ENCODE assay signal across 23 cellular contexts in genomic region chr1:11566042-11566825, GRCh38.
"Had no signal": no experiment of that assay in that cellular context is flagged by ENCODE, and none has a peak within 500 bp of the region (broad histone marks: within the 10 kb centered on the region; RNA-seq: fewer than 3 reads in every experiment).

No MANE protein-coding gene starts in this region.

- H3K36me3 ChIP-seq: cardiac muscle cell, left lung, neural progenitor cell, ovary, thyroid gland had no signal

- H2AFZ ChIP-seq: neural progenitor cell had no signal

- H3K27ac Mint-ChIP-seq: activated CD4-positive, alpha-beta memory T cell treated with anti-CD3 and anti-CD28 coated beads, Interleukin-2, amount 10 ng/mL, durations not matched to agents 7 days and 5 days; activated CD4-positive, alpha-beta T cell treated with anti-CD3 and anti-CD28 coated beads, Interleukin-2, amount 10 ng/mL, durations not matched to agents 24 days and 14 days; activated naive CD4-positive, alpha-beta T cell treated with anti-CD3 and anti-CD28 coated beads, Interleukin-2, amount 10 ng/mL, durations not matched to agents 7 days and 5 days; activated T-cell treated with anti-CD3 and anti-CD28 coated beads, Interleukin-2, amount 50 U/mL, for 72 hours; naive B cell; neural progenitor cell; stimulated activated naive CD8-positive, alpha-beta T cell treated with anti-CD3 and anti-CD28 coated beads, Interleukin-15, Interleukin-2, amounts not matched to agents 100 ng/mL and 50 ng/mL, for 24 hours had no signal

- H3K27me3 ChIP-seq: cardiac muscle cell, neural progenitor cell, ovary, thyroid gland had no signal

- H3K27ac ChIP-seq: cardiac muscle cell, left lung, neural progenitor cell, ovary, psoas muscle, thyroid gland had no signal

- H3K4me3 ChIP-seq: cardiac muscle cell, left lung, lung, neural progenitor cell, ovary, psoas muscle, thyroid gland had no signal

- H3K9me3 Mint-ChIP-seq: activated CD4-positive, alpha-beta memory T cell treated with anti-CD3 and anti-CD28 coated beads, Interleukin-2, amount 10 ng/mL, durations not matched to agents 7 days and 5 days; activated CD4-positive, alpha-beta T cell treated with anti-CD3 and anti-CD28 coated beads, Interleukin-2, amount 10 ng/mL, durations not matched to agents 24 days and 14 days; activated naive CD4-positive, alpha-beta T cell treated with anti-CD3 and anti-CD28 coated beads, Interleukin-2, amount 10 ng/mL, durations not matched to agents 7 days and 5 days; activated T-cell treated with anti-CD3 and anti-CD28 coated beads, Interleukin-2, amount 50 U/mL, for 72 hours; stimulated activated naive CD8-positive, alpha-beta T cell treated with anti-CD3 and anti-CD28 coated beads, Interleukin-15, Interleukin-2, amounts not matched to agents 100 ng/mL and 50 ng/mL, for 24 hours had no signal

- H3K9me3 ChIP-seq: left lung, ovary, psoas muscle, thyroid gland had no signal

- H3K36me3 Mint-ChIP-seq: activated naive CD4-positive, alpha-beta T cell treated with anti-CD3 and anti-CD28 coated beads, Interleukin-2, amount 10 ng/mL, durations not matched to agents 7 days and 5 days; naive B cell; neural progenitor cell had no signal

- H3K4me3 Mint-ChIP-seq: activated CD4-positive, alpha-beta memory T cell treated with anti-CD3 and anti-CD28 coated beads, Interleukin-2, amount 10 ng/mL, durations not matched to agents 7 days and 5 days; activated CD4-positive, alpha-beta T cell treated with anti-CD3 and anti-CD28 coated beads, Interleukin-2, amount 10 ng/mL, durations not matched to agents 24 days and 14 days; activated naive CD4-positive, alpha-beta T cell treated with anti-CD3 and anti-CD28 coated beads, Interleukin-2, amount 10 ng/mL, durations not matched to agents 7 days and 5 days; activated T-cell treated with anti-CD3 and anti-CD28 coated beads, Interleukin-2, amount 50 U/mL, for 72 hours; neural progenitor cell; stimulated activated naive CD8-positive, alpha-beta T cell treated with anti-CD3 and anti-CD28 coated beads, Interleukin-15, Interleukin-2, amounts not matched to agents 100 ng/mL and 50 ng/mL, for 24 hours had no signal

- H3K4me1 ChIP-seq: left lung, psoas muscle, thyroid gland had no signal

- H3K4me2 ChIP-seq: neural progenitor cell had no signal

- DNase-seq: activated CD4-positive, alpha-beta memory T cell treated with anti-CD3 and anti-CD28 coated beads, Interleukin-2, amount 10 ng/mL, durations not matched to agents 7 days and 5 days; activated CD4-positive, alpha-beta T cell treated with anti-CD3 and anti-CD28 coated beads, Interleukin-2, amount 10 ng/mL, durations not matched to agents 24 days and 14 days; activated effector memory CD4-positive, alpha-beta T cell treated with Interleukin-2 at 50 U/mL for 16 hours; activated naive CD4-positive, alpha-beta T cell treated with anti-CD3 and anti-CD28 coated beads, Interleukin-2, amount 10 ng/mL, durations not matched to agents 7 days and 5 days; activated T-cell treated with anti-CD3 and anti-CD28 coated beads, Interleukin-2, amount 50 U/mL, for 72 hours; amygdala; cortex of kidney; foreskin fibroblast; glutamatergic neuron; hippocampal formation; kidney glomerular epithelial cell; left lung; naive B cell; ovary; psoas muscle; right cardiac atrium; stimulated activated CD4-positive, alpha-beta T cell treated with anti-CD3 and anti-CD28 coated beads, Interleukin-1b, Interleukin-23, amount 100 ng/mL, for 48 hours; substantia nigra; thyroid gland had no signal

- H3K9ac ChIP-seq: neural progenitor cell had no signal

- H3K4me1 Mint-ChIP-seq: activated CD4-positive, alpha-beta memory T cell treated with anti-CD3 and anti-CD28 coated beads, Interleukin-2, amount 10 ng/mL, durations not matched to agents 7 days and 5 days; activated CD4-positive, alpha-beta T cell treated with anti-CD3 and anti-CD28 coated beads, Interleukin-2, amount 10 ng/mL, durations not matched to agents 24 days and 14 days; activated naive CD4-positive, alpha-beta T cell treated with anti-CD3 and anti-CD28 coated beads, Interleukin-2, amount 10 ng/mL, durations not matched to agents 7 days and 5 days had no signal
